In the genomic region with DNA sequence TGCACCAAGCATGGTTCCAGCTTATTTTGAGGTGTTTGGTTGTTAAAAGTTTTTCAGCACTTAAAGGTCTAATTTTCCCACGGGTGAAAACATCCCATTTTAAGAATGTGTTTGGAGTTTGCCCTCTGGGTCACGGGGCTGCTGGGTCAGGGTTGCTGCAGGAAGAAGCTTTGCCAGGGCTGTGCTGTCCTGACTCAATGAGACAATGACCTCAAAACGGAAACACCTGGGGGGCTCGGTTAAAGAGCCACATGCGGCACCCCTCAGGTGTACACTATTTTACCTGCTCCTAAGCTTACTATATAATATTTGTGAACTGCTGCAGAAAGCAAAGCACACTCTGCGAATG, we compare ENCODE assay signal across 29 cellular contexts. TPM values are rescaled to one million over a fixed set of nuclear protein-coding genes. Genes with fewer than 3 reads are reported as not detected.
"Had no signal": no experiment of that assay in that cellular context is flagged by ENCODE, and none has a peak within 500 bp of the region (broad histone marks: within the 10 kb centered on the region; RNA-seq: fewer than 3 reads in every experiment).

No MANE protein-coding gene starts in this region.

- H3K4me1 Mint-ChIP-seq: immature natural killer cell, nephron, neural crest cell had no signal

- H3K27ac ChIP-seq: neutrophil, parathyroid adenoma, psoas muscle, right atrium auricular region, skin epidermis, stomach, testis, thyroid gland, transverse colon, upper lobe of left lung, vagina had no signal

- DNase-seq: hippocampal formation; immature natural killer cell; naive B cell; occipital lobe; psoas muscle; stimulated activated CD4-positive, alpha-beta T cell treated with anti-CD3 and anti-CD28 coated beads, Interleukin-12 subunit alpha, Interleukin-12 subunit beta, amount 100 ng/mL, for 4 hours; stimulated activated CD4-positive, alpha-beta T cell treated with anti-CD3 and anti-CD28 coated beads, Interleukin-15, amount 100 ng/mL, for 24 hours; stimulated activated CD4-positive, alpha-beta T cell treated with anti-CD3 and anti-CD28 coated beads, Interleukin-2, amount 100 ng/mL, for 24 hours; stimulated activated CD4-positive, alpha-beta T cell treated with anti-CD3 and anti-CD28 coated beads, Interleukin-4, amount 100 ng/mL, for 1 hour; stimulated activated naive B cell treated with anti-CD40 and anti-IgM and Interleukin-4, amounts not matched to agents 10 μg/mL and 1 μg/mL and 100 μg/mL, for 72 hours; stimulated activated naive CD8-positive, alpha-beta T cell treated with anti-CD3 and anti-CD28 coated beads, Interleukin-15, Interleukin-2, amounts not matched to agents 100 U/mL and 50 U/mL, for 24 hours; thyroid gland; transverse colon; upper lobe of left lung had no signal

- H3K27me3 ChIP-seq: neutrophil, right atrium auricular region, stomach, testis, thyroid gland, transverse colon, upper lobe of left lung, vagina had no signal

- ATAC-seq: sciatic nerve; stimulated activated naive B cell treated with anti-CD40 and anti-IgM and Interleukin-4, amounts not matched to agents 10 μg/mL and 1 μg/mL and 100 μg/mL, for 72 hours; stimulated activated naive CD8-positive, alpha-beta T cell treated with anti-CD3 and anti-CD28 coated beads, Interleukin-15, Interleukin-2, amounts not matched to agents 100 U/mL and 50 U/mL, for 24 hours had no signal

- H3K9me3 Mint-ChIP-seq: immature natural killer cell, mesothelial cell of epicardium, nephron, neural crest cell had no signal

- H3K36me3 ChIP-seq: neutrophil, right atrium auricular region, stomach, thyroid gland, transverse colon, upper lobe of left lung, vagina had no signal

- H2AFZ ChIP-seq: parathyroid adenoma had no signal

- H3K79me2 ChIP-seq: parathyroid adenoma had no signal

- H3K4me3 Mint-ChIP-seq: immature natural killer cell; naive B cell; nephron; neural crest cell; stimulated activated naive B cell treated with anti-CD40 and anti-IgM and Interleukin-4, amounts not matched to agents 10 μg/mL and 1 μg/mL and 100 μg/mL, for 72 hours had no signal

- H3K9me3 ChIP-seq: neutrophil, testis, thyroid gland, transverse colon, vagina had no signal

- H3K4me1 ChIP-seq: parathyroid adenoma, right atrium auricular region, testis, thyroid gland, transverse colon, upper lobe of left lung, vagina had no signal

- H3K27ac Mint-ChIP-seq: immature natural killer cell; mesothelial cell of epicardium; naive B cell; nephron; stimulated activated naive B cell treated with anti-CD40 and anti-IgM and Interleukin-4, amounts not matched to agents 10 μg/mL and 1 μg/mL and 100 μg/mL, for 72 hours had no signal

- H3K4me3 ChIP-seq: lung, psoas muscle, right atrium auricular region, skin epidermis, stomach, testis, thyroid gland, transverse colon, upper lobe of left lung, vagina had no signal

- H3K36me3 Mint-ChIP-seq: immature natural killer cell; stimulated activated naive B cell treated with anti-CD40 and anti-IgM and Interleukin-4, amounts not matched to agents 10 μg/mL and 1 μg/mL and 100 μg/mL, for 72 hours had no signal

- H3K9ac ChIP-seq: parathyroid adenoma had no signal

RNA-seq across cellular contexts. Expression of a gene that starts 27.6 kb away (rescaled TPM):
- total RNA-seq: mononuclear cell, osteocyte, renal cortical epithelial cell had no signal
- polyA plus RNA-seq: immature natural killer cell had no signal
